22 cellular contexts compared by ENCODE assay signal in genomic region chr20:3509064-3509463, GRCh38.
"Had no signal": no experiment of that assay in that cellular context is flagged by ENCODE, and none has a peak within 500 bp of the region (broad histone marks: within the 10 kb centered on the region; RNA-seq: fewer than 3 reads in every experiment).

No MANE protein-coding gene starts in this region.

- H2AFZ ChIP-seq: neural progenitor cell had no signal

- H3K9me3 ChIP-seq: esophagus muscularis mucosa, gastrocnemius medialis, lower lobe of right lung, ovary, testis, tibial nerve, upper lobe of right lung, vagina had no signal

- H3K27ac ChIP-seq: epithelial cell of prostate, esophagus muscularis mucosa, gastrocnemius medialis, heart right ventricle, lower lobe of right lung, neural progenitor cell, ovary, testis, tibial nerve, upper lobe of right lung, vagina had no signal

- H3K4me1 Mint-ChIP-seq: neural progenitor cell had no signal

- H3K4me2 ChIP-seq: neural progenitor cell, smooth muscle cell had no signal

- H3K9me3 Mint-ChIP-seq: dendritic cell treated with granulocyte-macrophage colony-stimulating factor and Interleukin-4, amounts not matched to agents 40 ng/mL and 50 ng/mL, for 4 days; effector memory CD8-positive, alpha-beta T cell; natural killer cell treated with Interleukin-12 subunit alpha and Interleukin-12 subunit beta and Interleukin-15 and Interleukin-18, amount 100 ng/mL, for 72 hours; stimulated activated naive CD8-positive, alpha-beta T cell treated with anti-CD3 and anti-CD28 coated beads, Interleukin-15, Interleukin-2, amounts not matched to agents 100 ng/mL and 50 ng/mL, for 24 hours had no signal

- H3K27ac Mint-ChIP-seq: dendritic cell treated with granulocyte-macrophage colony-stimulating factor and Interleukin-4, amounts not matched to agents 40 ng/mL and 50 ng/mL, for 4 days; memory B cell; mesothelial cell of epicardium; natural killer cell treated with Interleukin-12 subunit alpha and Interleukin-12 subunit beta and Interleukin-15 and Interleukin-18, amount 100 ng/mL, for 72 hours; neural progenitor cell; stimulated activated naive CD8-positive, alpha-beta T cell treated with anti-CD3 and anti-CD28 coated beads, Interleukin-15, Interleukin-2, amounts not matched to agents 100 ng/mL and 50 ng/mL, for 24 hours had no signal

- H3K27me3 ChIP-seq: esophagus muscularis mucosa, gastrocnemius medialis, heart right ventricle, neural progenitor cell, ovary, testis, tibial nerve, upper lobe of right lung, vagina had no signal

- DNase-seq: effector memory CD8-positive, alpha-beta T cell; gastrocnemius medialis; heart right ventricle; islet precursor cell; lower lobe of right lung; nucleus accumbens; ovary; right cardiac atrium; stimulated activated CD4-positive, alpha-beta T cell treated with anti-CD3 and anti-CD28 coated beads, Interleukin-2, amount 100 ng/mL, for 48 hours; testis; upper lobe of right lung had no signal

- H3K4me3 Mint-ChIP-seq: dendritic cell treated with granulocyte-macrophage colony-stimulating factor and Interleukin-4, amounts not matched to agents 40 ng/mL and 50 ng/mL, for 4 days; effector memory CD8-positive, alpha-beta T cell; memory B cell; mesothelial cell of epicardium; natural killer cell treated with Interleukin-12 subunit alpha and Interleukin-12 subunit beta and Interleukin-15 and Interleukin-18, amount 100 ng/mL, for 72 hours; neural progenitor cell; stimulated activated naive CD8-positive, alpha-beta T cell treated with anti-CD3 and anti-CD28 coated beads, Interleukin-15, Interleukin-2, amounts not matched to agents 100 ng/mL and 50 ng/mL, for 24 hours had no signal

- H3K9ac ChIP-seq: neural progenitor cell had no signal

- H3K4me3 ChIP-seq: esophagus muscularis mucosa, gastrocnemius medialis, heart right ventricle, lower lobe of right lung, neural progenitor cell, ovary, smooth muscle cell, testis, tibial nerve, upper lobe of right lung, vagina had no signal

- H3K27me3 Mint-ChIP-seq: dendritic cell treated with granulocyte-macrophage colony-stimulating factor and Interleukin-4, amounts not matched to agents 40 ng/mL and 50 ng/mL, for 4 days; effector memory CD8-positive, alpha-beta T cell; memory B cell; natural killer cell treated with Interleukin-12 subunit alpha and Interleukin-12 subunit beta and Interleukin-15 and Interleukin-18, amount 100 ng/mL, for 72 hours; stimulated activated naive CD8-positive, alpha-beta T cell treated with anti-CD3 and anti-CD28 coated beads, Interleukin-15, Interleukin-2, amounts not matched to agents 100 ng/mL and 50 ng/mL, for 24 hours had no signal

- H3K36me3 Mint-ChIP-seq: natural killer cell treated with Interleukin-12 subunit alpha and Interleukin-12 subunit beta and Interleukin-15 and Interleukin-18, amount 100 ng/mL, for 72 hours had no signal

- H3K36me3 ChIP-seq: esophagus muscularis mucosa, gastrocnemius medialis, heart right ventricle, lower lobe of right lung, neural progenitor cell, ovary, tibial nerve, upper lobe of right lung, vagina had no signal

- ATAC-seq: effector memory CD8-positive, alpha-beta T cell; gastrocnemius medialis; heart right ventricle; lower lobe of right lung; right cardiac atrium; upper lobe of right lung had no signal

- H3K4me1 ChIP-seq: gastrocnemius medialis, lower lobe of right lung, neural progenitor cell, testis, tibial nerve, upper lobe of right lung, vagina had no signal
